Comparison of ENCODE assay signal across 12 cellular contexts in genomic region chr1:117561551-117561950, GRCh38. TPM values are rescaled to one million over a fixed set of nuclear protein-coding genes. Genes with fewer than 3 reads are reported as not detected.
A peak's percentile ranks its signal among the peaks of the same experiment; 100 is the strongest.
DNase-seq lines count a peak whose midpoint lies in the region; TF ChIP-seq lines count a peak whose summit lies in the region.
"Had no signal": no experiment of that assay in that cellular context is flagged by ENCODE, and none has a peak within 500 bp of the region (broad histone marks: within the 10 kb centered on the region; RNA-seq: fewer than 3 reads in every experiment).

No MANE protein-coding gene starts in this region.

- peaks cover 25% of the 10 kb centered on the region for H3K4me1 Mint-ChIP-seq in progenitor cell of endocrine pancreas (ENCODE audit: low read depth)

- no peaks in the 10 kb centered on the region for H3K27me3 Mint-ChIP-seq in progenitor cell of endocrine pancreas

- H3K9me3 Mint-ChIP-seq in progenitor cell of endocrine pancreas (ENCODE audit: low read depth) = peaks cover 15% of the 10 kb centered on the region

- H3K4me3 Mint-ChIP-seq in progenitor cell of endocrine pancreas (ENCODE audit: low read depth) = no peak overlapping the region
- H3K4me3 Mint-ChIP-seq: CD8-positive, alpha-beta T cell had no signal

- H3K27ac Mint-ChIP-seq in progenitor cell of endocrine pancreas = no peak overlapping the region
- H3K27ac Mint-ChIP-seq: CD8-positive, alpha-beta T cell had no signal

- peak; percentile 26 for DNase-seq in NCI-H146 (lab: John Stamatoyannopoulos, UW)
- no peak for DNase-seq in NCI-H146 treated with DMSO at 0.1 percent for 48 hours (lab: John Stamatoyannopoulos, UW; ENCODE audit: unreplicated experiment)
- peak; percentile 47 for DNase-seq in COLO668 (lab: John Stamatoyannopoulos, UW; ENCODE audit: unreplicated experiment)
- peak; percentile 82 for DNase-seq in NCI-H69 (lab: John Stamatoyannopoulos, UW)
- DNase-seq in iPS-NIHi7 (ENCODE audit: extremely low spot score) = peak; percentile 2
- no peak for DNase-seq in progenitor cell of endocrine pancreas (ENCODE audit: low spot score, unreplicated experiment)
- DNase-seq in DMS 273 (lab: John Stamatoyannopoulos, UW; ENCODE audit: unreplicated experiment) = no peak
- no peak for DNase-seq in globus pallidus (ENCODE audit: low spot score)
- DNase-seq: 8988T, GM23248, NCI-H510A treated with DMSO at 0.1 percent for 48 hours had no signal

- H3K36me3 Mint-ChIP-seq in progenitor cell of endocrine pancreas (ENCODE audit: insufficient read depth) = peaks cover 2% of the 10 kb centered on the region

- no peak for TF ChIP-seq CTCF in progenitor cell of endocrine pancreas (IDR thresholded peaks at IDR 0.05; ENCODE audit: unreplicated experiment)

RNA-seq across cellular contexts. Expression of gene TENT5C, which starts 44.3 kb away (rescaled TPM):
- total RNA-seq in progenitor cell of endocrine pancreas = 11.4 and 13.6 TPM in 2 replicates
- total RNA-seq: GM23248 had no signal

Comparison
In these comparisons a context has a peak if more than half of its experiments do, and no peak if none do; other contexts are left out.
1. DNase-seq: peak in NCI-H146 (single experiment), COLO668 (single experiment), NCI-H69 (single experiment) and iPS-NIHi7 (single experiment); none in NCI-H146 treated with DMSO at 0.1 percent for 48 hours (single experiment), progenitor cell of endocrine pancreas (single experiment), DMS 273 (single experiment) and globus pallidus (single experiment).